In the genomic region with DNA sequence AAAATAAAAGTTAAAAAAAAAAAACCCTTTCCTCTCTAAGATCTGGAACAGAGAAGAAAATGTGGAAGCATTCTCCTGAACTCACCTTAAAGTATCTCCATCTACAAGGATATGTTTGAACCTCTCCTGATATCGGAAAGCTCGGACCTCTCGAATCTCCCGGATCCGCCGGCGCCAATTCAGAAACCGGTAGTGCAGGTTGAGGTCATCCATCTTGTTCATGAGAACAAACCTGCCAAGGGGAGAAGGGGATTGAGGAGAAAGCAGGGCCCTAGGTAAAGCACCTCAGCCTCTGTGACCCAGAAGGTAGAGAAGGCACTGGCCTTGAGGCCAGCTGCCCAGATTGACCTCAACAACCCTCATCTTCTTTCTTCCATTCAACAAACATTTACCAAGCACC, we compare ENCODE assay signal across 1 cellular context.
TF ChIP-seq lines count a peak whose summit lies in the region.

No MANE protein-coding gene starts in this region.

TF ChIP-seq in GM23338, 12 proteins besides CTCF, POLR2A, EP300 and RAD21:
- TF ChIP-seq STAT1 (IDR thresholded peaks at IDR 0.05; ENCODE audit: unreplicated experiment) (no peak), EZH2phosphoT487 (IDR thresholded peaks at IDR 0.05; ENCODE audit: unreplicated experiment) (no peak)
TF ChIP-seq in GM23338: peak in this region for 0.
